In genomic region chr15:75801859-75802593, GRCh38 we compare ENCODE assay signal across 1 cellular context.
A peak's percentile ranks its signal among the peaks of the same experiment; 100 is the strongest.
TF ChIP-seq lines count a peak whose summit lies in the region.

No MANE protein-coding gene starts in this region.

TF ChIP-seq in K562, 482 proteins besides CTCF, POLR2A, EP300 and RAD21 (continued from another document and continues in another):
- peak; percentile 39; the same call in 1 of the 2 replicates for TF ChIP-seq ZNF512 (tag; IDR thresholded peaks at IDR 0.05)
- TF ChIP-seq NR4A1 (CRISPR knock-in tag; IDR thresholded peaks at IDR 0.05): no peak
- no peak for TF ChIP-seq NR4A1 (tag; IDR thresholded peaks at IDR 0.05)
- no peak for TF ChIP-seq HOMEZ (CRISPR knock-in tag; IDR thresholded peaks at IDR 0.05)
- no peak for TF ChIP-seq HDAC2 (IDR thresholded peaks at IDR 0.05)
- no peak for TF ChIP-seq MTA1 (IDR thresholded peaks at IDR 0.05; ENCODE audit: borderline replicate concordance)
- TF ChIP-seq NONO (IDR thresholded peaks at IDR 0.05; ENCODE audit: low read depth in 2 of 2, low read length in 1 of 2): peak in 1 of 2 experiments; percentile 30; a peak in 1 of 4 replicates
- no peak for TF ChIP-seq XRCC4 (IDR thresholded peaks at IDR 0.05; ENCODE audit: extremely low read depth, insufficient read depth, insufficient read length)
- no peak for TF ChIP-seq MITF (IDR thresholded peaks at IDR 0.05)
- TF ChIP-seq ZBTB7A (IDR thresholded peaks at IDR 0.05; ENCODE audit: borderline replicate concordance, control insufficient read depth, low read depth, low read length): peak; percentile 58
- peak; percentile 51; the same call in 1 of the 2 replicates for TF ChIP-seq SP1 (CRISPR knock-in tag; IDR thresholded peaks at IDR 0.05)
- peak; percentile 69 for TF ChIP-seq DEAF1 (CRISPR knock-in tag; IDR thresholded peaks at IDR 0.05)
- TF ChIP-seq VEZF1 (CRISPR knock-in tag; IDR thresholded peaks at IDR 0.05): peak; percentile 58
- TF ChIP-seq CHCHD3 (CRISPR knock-in tag; IDR thresholded peaks at IDR 0.05): no peak
- no peak for TF ChIP-seq MAFK (IDR thresholded peaks at IDR 0.05; ENCODE audit: low read length)
- TF ChIP-seq MAX (CRISPR knock-in tag; IDR thresholded peaks at IDR 0.05): peak; percentile 58
- no peak for TF ChIP-seq POU5F1 (IDR thresholded peaks at IDR 0.05; ENCODE audit: borderline replicate concordance, low read depth, low read length, partially characterized antibody)
- TF ChIP-seq CLOCK (CRISPR knock-in tag; IDR thresholded peaks at IDR 0.05; ENCODE audit: borderline replicate concordance): no peak
- TF ChIP-seq MYNN (IDR thresholded peaks at IDR 0.05): peak; percentile 67; the same call in 1 of the 2 replicates
- TF ChIP-seq MYNN (CRISPR knock-in tag; IDR thresholded peaks at IDR 0.05): no peak
- TF ChIP-seq GATAD2A (IDR thresholded peaks at IDR 0.05): no peak
- no peak; the same call in 1 of the 2 replicates for TF ChIP-seq SMARCE1 (IDR thresholded peaks at IDR 0.05)
- no peak for TF ChIP-seq CBFA2T2 (conservative IDR thresholded peaks at IDR 0.05)
- TF ChIP-seq ZNF764 (CRISPR knock-in tag; IDR thresholded peaks at IDR 0.05; ENCODE audit: low read depth): no peak
- no peak for TF ChIP-seq ARNT (IDR thresholded peaks at IDR 0.05)
- no peak for TF ChIP-seq CGGBP1 (CRISPR knock-in tag; IDR thresholded peaks at IDR 0.05)
- no peak for TF ChIP-seq ZNF655 (CRISPR knock-in tag; IDR thresholded peaks at IDR 0.05)
- TF ChIP-seq AFF1 (IDR thresholded peaks at IDR 0.05; ENCODE audit: low read depth in 1 of 2, partially characterized antibody in 2 of 2): no peak
- TF ChIP-seq ELF1 (tag; IDR thresholded peaks at IDR 0.05): 0 out of 2 replicates have a peak, but pooled peaks have one; percentile 44
